Comparison of ENCODE assay signal across 8 cellular contexts in the genomic region with DNA sequence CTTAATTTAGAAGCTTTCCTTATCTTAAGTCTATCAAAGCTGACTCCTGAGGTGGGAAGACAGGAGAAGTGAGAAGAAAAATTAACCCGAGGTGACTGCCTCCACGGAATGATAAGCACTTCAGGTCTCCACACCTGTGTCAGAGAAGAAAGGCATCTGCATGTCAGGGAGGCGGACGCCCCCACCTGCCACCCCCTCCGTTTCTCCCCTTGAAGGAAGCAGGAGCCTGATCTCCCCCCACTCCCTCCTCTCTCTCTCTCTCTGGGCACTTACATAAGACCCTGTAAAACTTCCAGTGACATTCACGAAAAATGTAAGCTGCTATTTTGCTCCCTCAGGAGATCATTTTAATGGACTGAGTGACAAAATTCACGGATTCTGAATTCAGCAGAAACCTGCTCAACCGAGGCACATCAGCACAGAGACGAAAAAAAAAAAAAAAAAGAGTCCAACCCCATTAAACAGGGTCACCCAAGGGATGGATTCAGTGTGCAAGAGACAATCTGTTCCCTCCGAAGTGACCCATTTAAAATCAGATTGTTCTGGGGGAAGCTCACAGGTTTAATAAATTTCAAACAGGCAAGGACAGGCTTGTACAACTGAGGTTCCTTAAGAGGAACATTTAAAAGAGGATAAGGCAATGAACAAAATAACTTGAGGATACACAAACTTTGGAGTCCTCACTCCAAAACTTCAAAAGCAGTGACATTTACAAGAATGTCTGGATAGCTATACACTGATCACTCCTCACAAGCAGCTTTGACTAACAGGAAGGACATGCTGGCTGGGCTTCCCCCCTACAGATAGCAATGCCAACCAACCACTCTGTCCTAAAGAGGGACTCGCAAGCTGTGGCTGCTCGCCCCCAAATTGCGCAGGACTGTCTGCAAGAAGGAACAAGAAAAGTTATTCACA. TPM values are rescaled to one million over a fixed set of nuclear protein-coding genes. Genes with fewer than 3 reads are reported as not detected.
DNase-seq lines count a peak whose midpoint lies in the region; ATAC-seq, FAIRE-seq and TF ChIP-seq lines count a peak whose summit lies in the region.

No MANE protein-coding gene starts in this region.

- intact Hi-C loops in GM12878 (cut with micrococcal nuclease; ENCODE audit: unreplicated experiment) (loop anchor here (1.0 to 10.0 kb wide), 4 partner anchors 124 to 616 kb away; no protein-coding TSS in a partner anchor), HepG2 (cut with micrococcal nuclease; ENCODE audit: unreplicated experiment) (loop anchor here (5.0 to 10.0 kb wide), 2 partner anchors 337 to 404 kb away; no protein-coding TSS in a partner anchor)

- H3K27ac ChIP-seq in GM12878 (ENCODE audit: control insufficient read depth, insufficient read depth) (peak overlapping the region; percentile 45), HepG2 (ENCODE audit: extremely low read length, insufficient read depth, low read length) (no peak overlapping the region), thoracic aorta (no peak overlapping the region)

- WGBS in GM12878 (ENCODE audit: insufficient coverage, insufficient replicate concordance, low lambda C conversion rate, missing lambda C conversion rate) = 42% methylated on average over 13 of the region's 13 CpGs
- WGBS in HepG2 (ENCODE audit: low lambda C conversion rate) = 58% methylated on average over 12 of the region's 13 CpGs

- RAD21 ChIA-PET in GM12878 (lab: Charles Lee; ENCODE audit: unreplicated experiment) = interaction anchor here (0.7 to 3.2 kb wide), 15 partner anchors 22 to 647 kb away, joined by 3 to 22 read pairs (median 5); no protein-coding TSS in a partner anchor

- POLR2A ChIA-PET in GM12878 (lab: Charles Lee) = interaction anchor here (0.5 to 0.9 kb wide), 6 partner anchors 10 to 1445 kb away, joined by 3 to 13 read pairs (median 4); no protein-coding TSS in a partner anchor
- POLR2A ChIA-PET in HepG2 (lab: Yijun Ruan, JAX) = interaction anchor here (1.2 kb wide), 1 partner anchor 379 kb away, joined by 3 read pairs; no protein-coding TSS in a partner anchor

- no peaks in the 10 kb centered on the region for H4K20me1 ChIP-seq in GM12878 (ENCODE audit: control insufficient read depth, insufficient read depth)
- H4K20me1 ChIP-seq in HepG2 (ENCODE audit: insufficient read depth, low read length) = no peaks in the 10 kb centered on the region

- in situ Hi-C loops in GM12878 (cut with MboI) = loop anchor here (5.0 to 10.0 kb wide), 3 partner anchors 344 to 617 kb away; no protein-coding TSS in a partner anchor
- in situ Hi-C loops in HepG2 (cut with HindIII; ENCODE audit: extremely low pct_ligation_motif_present, low pct_unique_long_range_greater_than_20kb) = loop anchor here (25.0 kb wide), 1 partner anchor 407 kb away; no protein-coding TSS in a partner anchor
- in situ Hi-C loops in ACHN (cut with HindIII; ENCODE audit: low pct_ligation_motif_present, low pct_unique_long_range_greater_than_20kb, low sequenced_read_pairs) = no loop called here

- H3K4me1 ChIP-seq in GM12878 (ENCODE audit: control insufficient read depth, insufficient read depth, low read length) = peaks cover 3% of the 10 kb centered on the region; the same call in 1 of the 2 replicates
- peaks cover 50% of the 10 kb centered on the region for H3K4me1 ChIP-seq in HepG2 (ENCODE audit: insufficient read depth, low read length)
- peaks cover 3 to 29% of the 10 kb centered on the region in 2 donors for H3K4me1 ChIP-seq in thoracic aorta (ENCODE audit: control insufficient read depth in 1 of 2, low read depth in 2 of 2)

- TF ChIP-seq CTCF in GM12878 (IDR thresholded peaks at IDR 0.05 in 2 of 3, conservative IDR thresholded peaks at IDR 0.05 in 1 of 3; ENCODE audit: control insufficient read depth in 2 of 3, extremely low read depth in 1 of 3, insufficient read depth in 1 of 3, low read depth in 3 of 3, low read length in 3 of 3) (no peak), HepG2 (CRISPR knock-in tag; IDR thresholded peaks at IDR 0.05) (no peak), thoracic aorta (IDR thresholded peaks at IDR 0.05) (no peak)

- H3K36me3 ChIP-seq in GM12878 (ENCODE audit: control insufficient read depth in 2 of 2, insufficient read depth in 2 of 2, low read length in 1 of 2) (no peaks in the 10 kb centered on the region), HepG2 (replicated peaks in 1 of 2; ENCODE audit: control insufficient read depth in 1 of 2, insufficient read depth in 2 of 2, low read length in 2 of 2) (no peaks in the 10 kb centered on the region), thoracic aorta (no peaks in the 10 kb centered on the region)

- SMC1A ChIA-PET in GM12878 (lab: Charles Lee; ENCODE audit: uncharacterized antibody, unreplicated experiment) = interaction anchor here (0.7 to 2.4 kb wide), 15 partner anchors 13 to 649 kb away, joined by 3 to 24 read pairs (median 4); no protein-coding TSS in a partner anchor

- peaks cover 44% of the 10 kb centered on the region for H3K27me3 Mint-ChIP-seq in activated naive CD4-positive, alpha-beta T cell treated with anti-CD3 and anti-CD28 coated beads, Interleukin-2, amount 50 U/mL, for 24 hours

- H3K36me3 Mint-ChIP-seq in activated naive CD4-positive, alpha-beta T cell treated with anti-CD3 and anti-CD28 coated beads, Interleukin-2, amount 50 U/mL, for 24 hours = no peaks in the 10 kb centered on the region

- TF ChIP-seq RAD21 in GM12878 (IDR thresholded peaks at IDR 0.05; ENCODE audit: insufficient read depth, low read depth, low read length) = no peak
- no peak for TF ChIP-seq RAD21 in HepG2 (CRISPR knock-in tag; IDR thresholded peaks at IDR 0.05)

- H3K4me2 ChIP-seq in GM12878 (ENCODE audit: control insufficient read depth, insufficient read depth) = peak overlapping the region; percentile 87
- peak overlapping the region; percentile 96 for H3K4me2 ChIP-seq in HepG2 (ENCODE audit: low read depth, low read length)

- H3K27ac Mint-ChIP-seq in activated naive CD4-positive, alpha-beta T cell treated with anti-CD3 and anti-CD28 coated beads, Interleukin-2, amount 50 U/mL, for 24 hours = no peak overlapping the region

- DNase-seq in activated naive CD4-positive, alpha-beta T cell treated with Interleukin-2 at 50 U/mL for 16 hours = no peak
- DNase-seq in GM12878 (ENCODE audit: low read depth, low spot score) = no peak
- DNase-seq in HepG2 (ENCODE audit: low spot score) = peak; percentile 26
- DNase-seq in thoracic aorta (ENCODE audit: low spot score) = no peak
- no peak for DNase-seq in ACHN
- no peak for DNase-seq in left lobe of liver (ENCODE audit: low spot score)
- DNase-seq in SKM-1 treated with dmso at 0.1 percent for 144 hours (lab: John Stamatoyannopoulos, UW; ENCODE audit: unreplicated experiment) = no peak

- TF ChIP-seq POLR2A in GM12878 (IDR thresholded peaks at IDR 0.05; ENCODE audit: low read depth, low read length) (no peak), HepG2 (IDR thresholded peaks at IDR 0.05; ENCODE audit: insufficient read depth in 1 of 2, low read depth in 2 of 2, low read length in 2 of 2) (no peak)

- TF ChIP-seq EP300 in GM12878 (IDR thresholded peaks at IDR 0.05; ENCODE audit: borderline replicate concordance in 1 of 2, control insufficient read depth in 1 of 2, low read depth in 2 of 2, low read length in 2 of 2) (no peak), HepG2 (IDR thresholded peaks at IDR 0.05; ENCODE audit: low read depth in 2 of 2, low read length in 2 of 2) (no peak), HepG2 (CRISPR knock-in tag; IDR thresholded peaks at IDR 0.05; ENCODE audit: borderline replicate concordance) (no peak)

- peaks cover 47% of the 10 kb centered on the region for H3K79me2 ChIP-seq in GM12878 (ENCODE audit: control insufficient read depth, insufficient read depth, low read length)
- H3K79me2 ChIP-seq in HepG2 (ENCODE audit: insufficient read depth, low read length) = peaks cover 34% of the 10 kb centered on the region

- no peaks in the 10 kb centered on the region for H3K9me3 ChIP-seq in GM12878 (replicated peaks; ENCODE audit: control insufficient read depth, insufficient read depth, low read length)
- no peaks in the 10 kb centered on the region for H3K9me3 ChIP-seq in HepG2 (ENCODE audit: low read length)
- no peaks in the 10 kb centered on the region for H3K9me3 ChIP-seq in thoracic aorta

- peaks cover 22% of the 10 kb centered on the region for H3K4me1 Mint-ChIP-seq in activated naive CD4-positive, alpha-beta T cell treated with anti-CD3 and anti-CD28 coated beads, Interleukin-2, amount 50 U/mL, for 24 hours

- H3K9ac ChIP-seq in GM12878 (ENCODE audit: control insufficient read depth, insufficient read depth, low read length) (peak overlapping the region; percentile 59), HepG2 (ENCODE audit: insufficient read depth, low read depth, low read length) (peak overlapping the region; percentile 75)

- BruUV-seq in GM12878 (replicated peaks; lab: Mats Ljungman, UMichigan) = TSS peak; percentile 51
- TSS peak; percentile 52 for BruUV-seq in HepG2 (replicated peaks; lab: Mats Ljungman, UMichigan)

- peaks cover 4% of the 10 kb centered on the region for H3K9me3 Mint-ChIP-seq in activated naive CD4-positive, alpha-beta T cell treated with anti-CD3 and anti-CD28 coated beads, Interleukin-2, amount 50 U/mL, for 24 hours

- H3K4me3 Mint-ChIP-seq in activated naive CD4-positive, alpha-beta T cell treated with anti-CD3 and anti-CD28 coated beads, Interleukin-2, amount 50 U/mL, for 24 hours = peak overlapping the region; percentile 63

- H2AFZ ChIP-seq in GM12878 (ENCODE audit: control insufficient read depth, low read depth, low read length) (peak overlapping the region; percentile 28; the same call in 1 of the 2 replicates), HepG2 (ENCODE audit: low read length) (peak overlapping the region; percentile 46)

- H3K27me3 ChIP-seq in GM12878 (replicated peaks in 1 of 2; ENCODE audit: control insufficient read depth in 2 of 2, insufficient read depth in 2 of 2, low read length in 1 of 2) (peaks cover 0 to 1% of the 10 kb centered on the region in 2 experiments; a peak in 2 of 4 replicates), HepG2 (ENCODE audit: control insufficient read depth in 1 of 2, insufficient read depth in 2 of 2, low read length in 2 of 2) (peaks cover 0 to 9% of the 10 kb centered on the region in 2 experiments; a peak in 2 of 5 replicates), thoracic aorta (replicated peaks; ENCODE audit: insufficient read depth) (no peaks in the 10 kb centered on the region)

- FAIRE-seq in GM12878 (lab: Jason Lieb, UNC) (peak; percentile 18), HepG2 (lab: Jason Lieb, UNC) (no peak)

- H3K4me3 ChIP-seq in GM12878 (peak overlapping the region; percentile 67), HepG2 (replicated peaks in 1 of 3; ENCODE audit: insufficient read depth in 1 of 3, low read depth in 2 of 3, low read length in 3 of 3) (peak overlapping the region; percentile 70 to 82 (median 73)), thoracic aorta (peak overlapping the region; percentile 89)

- CTCF ChIA-PET in GM12878 (lab: Yijun Ruan, JAX) (interaction anchor here (0.7 to 4.5 kb wide), 17 partner anchors 10 to 620 kb away, joined by 3 to 49 read pairs (median 4); no protein-coding TSS in a partner anchor), HepG2 (lab: Yijun Ruan, JAX; ENCODE audit: low intra/inter-chr PET ratio, low total read pairs) (no interaction called here)

- peak; percentile 54 for ATAC-seq in GM12878
- peak; percentile 30 for ATAC-seq in HepG2
- no peak for ATAC-seq in thoracic aorta (ENCODE audit: insufficient number of reproducible peaks, low FRiP score, low read depth)
- ATAC-seq in left lobe of liver = no peak

RNA-seq across cellular contexts. Expression of gene LARGE1, which starts 1.3 kb away (rescaled TPM):
- total RNA-seq in GM12878 (2013; cell fraction: nucleolus; rRNA removed) = 87.0 and 96.3 TPM in 2 replicates
- 24.2 and 24.9 TPM in 2 replicates for total RNA-seq in GM12878 (2014; rRNA removed)
- total RNA-seq in GM12878 (2014; rRNA removed; fragmentation: Illumina TruSeq; extraction: Trizol) = 17.5 and 17.8 TPM in 2 replicates
- total RNA-seq in GM12878 (2021) = 41.4 and 45.1 TPM in 2 replicates
- 8.6 TPM for polyA plus RNA-seq in GM12878 (2011; ENCODE audit: low read depth)
- polyA plus RNA-seq in GM12878 (2011; rRNA removed) = 12.0 and 21.8 TPM in 2 replicates
- polyA plus RNA-seq in GM12878 (2011; cell fraction: cytosol; rRNA removed) = 22.6 and 30.4 TPM in 2 replicates
- 20.4 and 21.9 TPM in 2 replicates for polyA plus RNA-seq in GM12878 (2011; cell fraction: nucleus; rRNA removed)
- 9.0 and 11.4 TPM in 2 replicates for polyA plus RNA-seq in GM12878 (2012)
- polyA plus RNA-seq in GM12878 (2014; fragmentation: Illumina TruSeq; extraction: Trizol) = 16.9 and 17.2 TPM in 2 replicates
- 1 to 10 TPM; 3.2 to 5.1 TPM for polyA plus RNA-seq in GM12878 (2014; fragmentation: Nextera tagmentation; extraction: Ambion mirVana)
- 16.9 and 18.8 TPM in 2 replicates for polyA plus RNA-seq in GM12878 (2014; rRNA removed)
- 1 to 10 TPM; 3.7 to 4.1 TPM for polyA plus RNA-seq in GM12878 (2016; fragmentation: Nextera tagmentation; extraction: Ambion mirVana)
- 53.6 and 61.9 TPM in 2 replicates for polyA minus RNA-seq in GM12878 (2011; rRNA and poly(A)+ RNA removed)
- 14.0 and 16.6 TPM in 2 replicates for polyA minus RNA-seq in GM12878 (2011; cell fraction: cytosol; rRNA and poly(A)+ RNA removed)
- polyA minus RNA-seq in GM12878 (2011; cell fraction: nucleus; rRNA and poly(A)+ RNA removed) = 44.9 and 63.1 TPM in 2 replicates
- 10.2 and 11.0 TPM in 2 replicates for total RNA-seq in HepG2 (2016; rRNA removed; fragmentation: Illumina TruSeq; extraction: Trizol)
- total RNA-seq in HepG2 (2016; cell fraction: cytosol; rRNA removed; fragmentation: Illumina TruSeq; extraction: Trizol; ENCODE audit: low read depth) = 2.6 and 4.8 TPM in 2 replicates
- total RNA-seq in HepG2 (2016; cell fraction: insoluble cytoplasmic fraction; rRNA removed; fragmentation: Illumina TruSeq; extraction: Trizol) = 8.7 and 10.4 TPM in 2 replicates
- 8.0 and 8.7 TPM in 2 replicates for total RNA-seq in HepG2 (2016; cell fraction: membrane; rRNA removed; fragmentation: Illumina TruSeq; extraction: Trizol)
- 12.6 and 19.7 TPM in 2 replicates for total RNA-seq in HepG2 (2016; cell fraction: nucleus; rRNA removed; fragmentation: Illumina TruSeq; extraction: Trizol)
- polyA plus RNA-seq in HepG2 (2011; rRNA removed) = 8.4 and 9.7 TPM in 2 replicates
- 7.6 and 7.8 TPM in 2 replicates for polyA plus RNA-seq in HepG2 (2011; cell fraction: cytosol; rRNA removed)
- 10.1 and 10.2 TPM in 2 replicates for polyA plus RNA-seq in HepG2 (2011; cell fraction: nucleus; rRNA removed)
- polyA plus RNA-seq in HepG2 (2012) = 6.8 and 7.7 TPM in 2 replicates
- polyA plus RNA-seq in HepG2 (2016; cell fraction: cytosol; fragmentation: Illumina TruSeq; extraction: Trizol; ENCODE audit: low read depth) = 1.0 and 1.3 TPM in 2 replicates
- 7.4 and 8.7 TPM in 2 replicates for polyA plus RNA-seq in HepG2 (2016; cell fraction: insoluble cytoplasmic fraction; fragmentation: Illumina TruSeq; extraction: Trizol; ENCODE audit: low read depth)
- polyA plus RNA-seq in HepG2 (2016; cell fraction: membrane; fragmentation: Illumina TruSeq; extraction: Trizol; ENCODE audit: low read depth) = 4.7 and 5.3 TPM in 2 replicates
- polyA plus RNA-seq in HepG2 (2016; cell fraction: nucleus; fragmentation: Illumina TruSeq; extraction: Trizol; ENCODE audit: insufficient read depth, low read depth) = 9.1 and 9.5 TPM in 2 replicates
- 0.09 and 45.3 TPM in 2 replicates for polyA minus RNA-seq in HepG2 (2011; rRNA and poly(A)+ RNA removed; ENCODE audit: low replicate concordance)
- 10.6 and 17.4 TPM in 2 replicates for polyA minus RNA-seq in HepG2 (2011; cell fraction: cytosol; rRNA and poly(A)+ RNA removed)
- polyA minus RNA-seq in HepG2 (2011; cell fraction: nucleus; rRNA and poly(A)+ RNA removed) = 24.1 and 29.6 TPM in 2 replicates
- 10 to 100 TPM; 29.5 to 42.1 TPM for total RNA-seq in thoracic aorta
- total RNA-seq in left lobe of liver = 27.2 TPM

Comparison
In these comparisons a context has a peak if more than half of its experiments do, and no peak if none do; other contexts are left out.
1. ATAC-seq: peak in GM12878 (single experiment) and HepG2 (single experiment); none in thoracic aorta (single experiment) and left lobe of liver (single experiment).
2. Peak in every context shown above with its lines, with median percentiles within 50 percentile points of each other: H3K4me3 ChIP-seq.